15 cellular contexts compared by ENCODE assay signal in genomic region chrX:117985241-117985640, GRCh38.
DNase-seq lines count a peak whose midpoint lies in the region; ATAC-seq and TF ChIP-seq lines count a peak whose summit lies in the region.
"Had no signal": no experiment of that assay in that cellular context is flagged by ENCODE, and none has a peak within 500 bp of the region (broad histone marks: within the 10 kb centered on the region; RNA-seq: fewer than 3 reads in every experiment).

No MANE protein-coding gene starts in this region.

- H3K36me3 Mint-ChIP-seq in neural progenitor cell, result no peaks in the 10 kb centered on the region
- H3K36me3 Mint-ChIP-seq in activated CD4-positive, alpha-beta T cell treated with anti-CD3 and anti-CD28 coated beads for 36 hours (ENCODE audit: low read depth), result no peaks in the 10 kb centered on the region
- H3K36me3 Mint-ChIP-seq: activated naive CD8-positive, alpha-beta T cell treated with anti-CD3 and anti-CD28 coated beads, Interleukin-2, amount 10 ng/mL, durations not matched to agents 7 days and 5 days; memory B cell had no signal

- H4K20me1 ChIP-seq in neural progenitor cell (ENCODE audit: low read depth), result no peaks in the 10 kb centered on the region

- H3F3A ChIP-seq in neural progenitor cell (ENCODE audit: low read depth), result no peaks in the 10 kb centered on the region

- H2AFZ ChIP-seq in neural progenitor cell (replicated peaks), result no peak overlapping the region

- H3K4me3 Mint-ChIP-seq in neural progenitor cell, result no peak overlapping the region
- no peak overlapping the region for H3K4me3 Mint-ChIP-seq in activated CD4-positive, alpha-beta T cell treated with anti-CD3 and anti-CD28 coated beads for 36 hours
- H3K4me3 Mint-ChIP-seq: activated naive CD8-positive, alpha-beta T cell treated with anti-CD3 and anti-CD28 coated beads, Interleukin-2, amount 10 ng/mL, durations not matched to agents 7 days and 5 days; memory B cell had no signal

- H3K4me1 ChIP-seq in colonic mucosa (no peaks in the 10 kb centered on the region), neural progenitor cell (no peaks in the 10 kb centered on the region)

- intact Hi-C loops in colonic mucosa (cut with DNase I), result no loop called here
- intact Hi-C loops in activated CD4-positive, alpha-beta T cell treated with anti-CD3 and anti-CD28 coated beads for 36 hours (cut with DNase I, micrococcal nuclease), result no loop called here

- H3K27ac ChIP-seq in colonic mucosa (no peak overlapping the region), neural progenitor cell (no peak overlapping the region)
- H3K27ac ChIP-seq: coronary artery, thoracic aorta had no signal

- DNase-seq in NCI-H510A treated with DMSO at 0.1 percent for 48 hours (lab: John Stamatoyannopoulos, UW), result peak; percentile 1
- DNase-seq in NCI-H510A (lab: John Stamatoyannopoulos, UW), result no peak
- DNase-seq in NB4 (ENCODE audit: low read depth), result peak; percentile 15
- DNase-seq in colonic mucosa, result peak; percentile 27
- DNase-seq in neural progenitor cell (ENCODE audit: low spot score), result peak; percentile 40
- DNase-seq in activated CD4-positive, alpha-beta T cell treated with anti-CD3 and anti-CD28 coated beads for 36 hours, result no peak
- no peak for DNase-seq in medulla oblongata (ENCODE audit: extremely low spot score)
- DNase-seq: activated naive CD8-positive, alpha-beta T cell treated with anti-CD3 and anti-CD28 coated beads, Interleukin-2, amount 10 ng/mL, durations not matched to agents 7 days and 5 days; HCEC 1CT; retina; T-helper 1 cell had no signal

- no peaks in the 10 kb centered on the region for H3K4me1 Mint-ChIP-seq in neural progenitor cell
- H3K4me1 Mint-ChIP-seq in activated CD4-positive, alpha-beta T cell treated with anti-CD3 and anti-CD28 coated beads for 36 hours, result no peaks in the 10 kb centered on the region
- H3K4me1 Mint-ChIP-seq: activated naive CD8-positive, alpha-beta T cell treated with anti-CD3 and anti-CD28 coated beads, Interleukin-2, amount 10 ng/mL, durations not matched to agents 7 days and 5 days; memory B cell had no signal

- H3K36me3 ChIP-seq in colonic mucosa (no peaks in the 10 kb centered on the region), neural progenitor cell (no peaks in the 10 kb centered on the region)
- H3K36me3 ChIP-seq: thoracic aorta had no signal

- H3K79me2 ChIP-seq in neural progenitor cell (ENCODE audit: low read depth), result no peaks in the 10 kb centered on the region

- CTCF ChIA-PET in activated CD4-positive, alpha-beta T cell treated with anti-CD3 and anti-CD28 coated beads for 36 hours (lab: Charles Lee), result no interaction called here

- POLR2A ChIA-PET in activated CD4-positive, alpha-beta T cell treated with anti-CD3 and anti-CD28 coated beads for 36 hours (lab: Charles Lee), result no interaction called here

- no peak overlapping the region for H3K4me2 ChIP-seq in neural progenitor cell

- no peak overlapping the region for H3K9ac ChIP-seq in colonic mucosa (ENCODE audit: low read depth in 2 of 2, low read length in 2 of 2)
- no peak overlapping the region for H3K9ac ChIP-seq in neural progenitor cell

- TF ChIP-seq CTCF in NB4 (IDR thresholded peaks at IDR 0.05; ENCODE audit: low read depth, low read length), result peak; percentile 15
- peak; percentile 29 for TF ChIP-seq CTCF in colonic mucosa (IDR thresholded peaks at IDR 0.05)
- peak; percentile 44 for TF ChIP-seq CTCF in neural progenitor cell (IDR thresholded peaks at IDR 0.05)

- H3K9me3 Mint-ChIP-seq in neural progenitor cell, result no peaks in the 10 kb centered on the region
- no peaks in the 10 kb centered on the region for H3K9me3 Mint-ChIP-seq in activated CD4-positive, alpha-beta T cell treated with anti-CD3 and anti-CD28 coated beads for 36 hours (ENCODE audit: low read depth)
- H3K9me3 Mint-ChIP-seq: activated naive CD8-positive, alpha-beta T cell treated with anti-CD3 and anti-CD28 coated beads, Interleukin-2, amount 10 ng/mL, durations not matched to agents 7 days and 5 days; memory B cell had no signal

- no peak for ATAC-seq in activated CD4-positive, alpha-beta T cell treated with anti-CD3 and anti-CD28 coated beads for 36 hours
- ATAC-seq in GM21360 (IDR thresholded peaks at IDR 0.05; ENCODE audit: unreplicated experiment), result no peak

- no peaks in the 10 kb centered on the region for H3K27me3 ChIP-seq in colonic mucosa
- no peaks in the 10 kb centered on the region for H3K27me3 ChIP-seq in neural progenitor cell

- H3K27ac Mint-ChIP-seq in neural progenitor cell, result no peak overlapping the region
- H3K27ac Mint-ChIP-seq in activated CD4-positive, alpha-beta T cell treated with anti-CD3 and anti-CD28 coated beads for 36 hours, result no peak overlapping the region
- H3K27ac Mint-ChIP-seq: activated naive CD8-positive, alpha-beta T cell treated with anti-CD3 and anti-CD28 coated beads, Interleukin-2, amount 10 ng/mL, durations not matched to agents 7 days and 5 days; memory B cell had no signal

- H3K4me3 ChIP-seq in NB4 (ENCODE audit: low read depth, low read length) (no peak overlapping the region), colonic mucosa (no peak overlapping the region), neural progenitor cell (no peak overlapping the region)
- H3K4me3 ChIP-seq: coronary artery, thoracic aorta had no signal

- H3K27me3 Mint-ChIP-seq in neural progenitor cell (ENCODE audit: insufficient read depth, low read depth), result no peaks in the 10 kb centered on the region
- H3K27me3 Mint-ChIP-seq in activated CD4-positive, alpha-beta T cell treated with anti-CD3 and anti-CD28 coated beads for 36 hours, result no peaks in the 10 kb centered on the region
- H3K27me3 Mint-ChIP-seq: activated naive CD8-positive, alpha-beta T cell treated with anti-CD3 and anti-CD28 coated beads, Interleukin-2, amount 10 ng/mL, durations not matched to agents 7 days and 5 days; memory B cell had no signal

- H3K9me3 ChIP-seq in colonic mucosa (no peaks in the 10 kb centered on the region), neural progenitor cell (ENCODE audit: low read depth) (peaks cover 7% of the 10 kb centered on the region)
- H3K9me3 ChIP-seq: thoracic aorta had no signal

- TF ChIP-seq POLR2A in NB4 (IDR thresholded peaks at IDR 0.05; ENCODE audit: extremely low read depth, insufficient read length), result no peak

Comparison
In these comparisons a context has a peak if more than half of its experiments do, and no peak if none do; other contexts are left out.
1. DNase-seq: peak in NCI-H510A treated with DMSO at 0.1 percent for 48 hours (single experiment), NB4 (single experiment), colonic mucosa (single experiment) and neural progenitor cell (single experiment); none in NCI-H510A (single experiment), activated CD4-positive, alpha-beta T cell treated with anti-CD3 and anti-CD28 coated beads for 36 hours (single experiment) and medulla oblongata (single experiment).
2. Peak in every context shown above with its lines, with median percentiles within 50 percentile points of each other: CTCF ChIP-seq.